8 cellular contexts compared by ENCODE assay signal in the genomic region with DNA sequence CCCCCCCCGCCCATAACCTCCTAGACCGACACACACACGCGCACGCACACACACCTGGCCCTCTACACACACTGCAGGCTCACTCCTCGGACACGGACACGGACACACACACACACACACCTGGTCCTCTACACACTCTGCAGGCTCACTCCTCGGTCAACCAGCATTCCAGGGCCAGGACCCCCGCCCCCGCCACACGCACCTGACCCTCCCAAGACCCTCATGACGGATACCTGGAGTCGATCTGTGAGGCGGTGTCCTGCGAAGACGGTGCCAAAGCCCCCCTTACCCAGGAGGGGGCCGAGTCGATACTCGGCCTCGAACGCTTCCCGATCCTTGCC. TPM values are rescaled to one million over a fixed set of nuclear protein-coding genes. Genes with fewer than 3 reads are reported as not detected.
A peak's percentile ranks its signal among the peaks of the same experiment; 100 is the strongest.
DNase-seq lines count a peak whose midpoint lies in the region; ATAC-seq and TF ChIP-seq lines count a peak whose summit lies in the region.

No MANE protein-coding gene starts in this region.

- intact Hi-C loops in HCT116 (cut with micrococcal nuclease) = loop anchor here (2.0 to 5.0 kb wide), 2 partner anchors 39 to 156 kb away; partner anchors contain the start of genes GLOD5 and OTUD5

- H3K79me2 ChIP-seq in HCT116 (ENCODE audit: insufficient read depth, low read length) = peaks cover 32% of the 10 kb centered on the region

- peaks cover 15% of the 10 kb centered on the region for H3K4me1 Mint-ChIP-seq in glutamatergic neuron (ENCODE audit: low read depth, unreplicated experiment)

- no peaks in the 10 kb centered on the region for H3K36me3 Mint-ChIP-seq in glutamatergic neuron (ENCODE audit: unreplicated experiment)

- no peaks in the 10 kb centered on the region for H4K20me1 ChIP-seq in HCT116 (ENCODE audit: insufficient read depth)

- peaks cover 5% of the 10 kb centered on the region for H3K27me3 Mint-ChIP-seq in glutamatergic neuron (ENCODE audit: unreplicated experiment)

- H3K27ac ChIP-seq in HCT116 (ENCODE audit: low read depth, low read length) (peak overlapping the region; percentile 78), VCaP (peak overlapping the region; percentile 52), skin epidermis (peak overlapping the region in 20 of 21 experiments; percentile 46 to 93 (median 80))

- TF ChIP-seq RAD21 in HCT116 (IDR thresholded peaks at IDR 0.05; ENCODE audit: low read depth) = no peak

- POLR2A ChIA-PET in HCT116 (lab: Charles Lee) = no interaction called here

- no peak overlapping the region for H3K27ac Mint-ChIP-seq in glutamatergic neuron (ENCODE audit: unreplicated experiment)

- peaks cover 5 to 19% of the 10 kb centered on the region in 2 experiments; a peak in 2 of 4 replicates for H3K4me1 ChIP-seq in HCT116 (ENCODE audit: control insufficient read depth in 1 of 2, insufficient read depth in 2 of 2, low read length in 2 of 2)

- peak overlapping the region; percentile 86 for H3K9ac ChIP-seq in HCT116 (ENCODE audit: low read length)

- peak; percentile 16 for ATAC-seq in HCT116
- ATAC-seq in GM18861 (IDR thresholded peaks at IDR 0.05; ENCODE audit: unreplicated experiment) = no peak
- no peak for ATAC-seq in HG02798 (IDR thresholded peaks at IDR 0.05; ENCODE audit: poor library complexity, unreplicated experiment)

- no peaks in the 10 kb centered on the region for H3K27me3 ChIP-seq in HCT116 (ENCODE audit: insufficient read depth, low read length)

- H2AFZ ChIP-seq in HCT116 (ENCODE audit: low read depth, low read length, poor library complexity, severe bottlenecking) = no peak overlapping the region

- H3K36me3 ChIP-seq in HCT116 (ENCODE audit: control insufficient read depth in 1 of 2, insufficient read depth in 2 of 2, low read length in 2 of 2) = peaks cover 7 to 12% of the 10 kb centered on the region in 2 experiments; a peak in 3 of 4 replicates

- H3K9me3 Mint-ChIP-seq in glutamatergic neuron (ENCODE audit: unreplicated experiment) = peaks cover 5% of the 10 kb centered on the region

- peak overlapping the region; percentile 63 to 69 for H3K4me3 ChIP-seq in HCT116 (replicated peaks in 1 of 2; ENCODE audit: low read depth in 1 of 2, low read length in 2 of 2)
- peak overlapping the region; percentile 28 to 64 (median 56) for H3K4me3 ChIP-seq in skin epidermis

- RAD21 ChIA-PET in HCT116 (lab: Charles Lee; ENCODE audit: low non-redundant PET in 1 of 2, low total read pairs in 2 of 2, uncharacterized antibody in 2 of 2, unreplicated experiment in 2 of 2) = no interaction called here

- no peak for TF ChIP-seq CTCF in HCT116 (IDR thresholded peaks at IDR 0.05 in 2 of 3, conservative IDR thresholded peaks at IDR 0.05 in 1 of 3; ENCODE audit: borderline replicate concordance in 1 of 3, insufficient read depth in 1 of 3, low read depth in 2 of 3, low read length in 2 of 3)
- TF ChIP-seq CTCF in VCaP (conservative IDR thresholded peaks at IDR 0.05) = no peak
- no peak for TF ChIP-seq CTCF in glutamatergic neuron (IDR thresholded peaks at IDR 0.05; ENCODE audit: partially characterized antibody, unreplicated experiment)

- H3K9me3 ChIP-seq in HCT116 (ENCODE audit: control insufficient read depth in 1 of 2, insufficient read depth in 1 of 2, low read depth in 1 of 2, low read length in 2 of 2) = no peaks in the 10 kb centered on the region

- TF ChIP-seq POLR2A in HCT116 (IDR thresholded peaks at IDR 0.05; ENCODE audit: borderline replicate concordance, extremely low read depth, insufficient read depth, insufficient read length) = no peak

- CTCF ChIA-PET in HCT116 (lab: Charles Lee) = no interaction called here

- no peak for DNase-seq in HCT116 (ENCODE audit: low read depth, low spot score)
- no peak for DNase-seq in glutamatergic neuron
- DNase-seq in SHP77 (lab: John Stamatoyannopoulos, UW) = no peak
- DNase-seq in kidney glomerular epithelial cell (lab: John Stamatoyannopoulos, UW) = no peak

- no TSS peak for BruUV-seq in HCT116 (replicated peaks; lab: Mats Ljungman, UMichigan)

- peak overlapping the region; percentile 79 for H3K4me2 ChIP-seq in HCT116 (ENCODE audit: low read length)

- H3K9me2 ChIP-seq in HCT116 (ENCODE audit: insufficient read depth) = no peaks in the 10 kb centered on the region

- H3K4me3 Mint-ChIP-seq in glutamatergic neuron (ENCODE audit: unreplicated experiment) = peak overlapping the region; percentile 89

TF ChIP-seq in HCT116, 20 proteins besides CTCF, POLR2A, EP300 and RAD21:
- TF ChIP-seq, protein P1, sequence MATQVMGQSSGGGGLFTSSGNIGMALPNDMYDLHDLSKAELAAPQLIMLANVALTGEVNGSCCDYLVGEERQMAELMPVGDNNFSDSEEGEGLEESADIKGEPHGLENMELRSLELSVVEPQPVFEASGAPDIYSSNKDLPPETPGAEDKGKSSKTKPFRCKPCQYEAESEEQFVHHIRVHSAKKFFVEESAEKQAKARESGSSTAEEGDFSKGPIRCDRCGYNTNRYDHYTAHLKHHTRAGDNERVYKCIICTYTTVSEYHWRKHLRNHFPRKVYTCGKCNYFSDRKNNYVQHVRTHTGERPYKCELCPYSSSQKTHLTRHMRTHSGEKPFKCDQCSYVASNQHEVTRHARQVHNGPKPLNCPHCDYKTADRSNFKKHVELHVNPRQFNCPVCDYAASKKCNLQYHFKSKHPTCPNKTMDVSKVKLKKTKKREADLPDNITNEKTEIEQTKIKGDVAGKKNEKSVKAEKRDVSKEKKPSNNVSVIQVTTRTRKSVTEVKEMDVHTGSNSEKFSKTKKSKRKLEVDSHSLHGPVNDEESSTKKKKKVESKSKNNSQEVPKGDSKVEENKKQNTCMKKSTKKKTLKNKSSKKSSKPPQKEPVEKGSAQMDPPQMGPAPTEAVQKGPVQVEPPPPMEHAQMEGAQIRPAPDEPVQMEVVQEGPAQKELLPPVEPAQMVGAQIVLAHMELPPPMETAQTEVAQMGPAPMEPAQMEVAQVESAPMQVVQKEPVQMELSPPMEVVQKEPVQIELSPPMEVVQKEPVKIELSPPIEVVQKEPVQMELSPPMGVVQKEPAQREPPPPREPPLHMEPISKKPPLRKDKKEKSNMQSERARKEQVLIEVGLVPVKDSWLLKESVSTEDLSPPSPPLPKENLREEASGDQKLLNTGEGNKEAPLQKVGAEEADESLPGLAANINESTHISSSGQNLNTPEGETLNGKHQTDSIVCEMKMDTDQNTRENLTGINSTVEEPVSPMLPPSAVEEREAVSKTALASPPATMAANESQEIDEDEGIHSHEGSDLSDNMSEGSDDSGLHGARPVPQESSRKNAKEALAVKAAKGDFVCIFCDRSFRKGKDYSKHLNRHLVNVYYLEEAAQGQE (IDR thresholded peaks at IDR 0.05; ENCODE audit: low read depth) = no peak
- TF ChIP-seq ZNF274 (IDR thresholded peaks at IDR 0.05; ENCODE audit: low read depth, low read length) (no peak), CEBPB (IDR thresholded peaks at IDR 0.05; ENCODE audit: low read depth) (no peak), EZH2 (IDR thresholded peaks at IDR 0.05) (no peak), ZFX (IDR thresholded peaks at IDR 0.05) (no peak), TCF7L2 (IDR thresholded peaks at IDR 0.05; ENCODE audit: borderline replicate concordance, extremely low read depth, insufficient read depth, insufficient read length) (no peak), EGR1 (IDR thresholded peaks at IDR 0.05; ENCODE audit: low read depth) (no peak), JUND (IDR thresholded peaks at IDR 0.05) (no peak), EZH2phosphoT487 (IDR thresholded peaks at IDR 0.05; ENCODE audit: borderline replicate concordance) (no peak), FOSL1 (IDR thresholded peaks at IDR 0.05; ENCODE audit: low read depth) (no peak), POLR2AphosphoS5 (IDR thresholded peaks at IDR 0.05; ENCODE audit: low read depth, low read length) (no peak), SP1 (IDR thresholded peaks at IDR 0.05; ENCODE audit: low read depth) (no peak)
- TF ChIP-seq, protein P2, sequence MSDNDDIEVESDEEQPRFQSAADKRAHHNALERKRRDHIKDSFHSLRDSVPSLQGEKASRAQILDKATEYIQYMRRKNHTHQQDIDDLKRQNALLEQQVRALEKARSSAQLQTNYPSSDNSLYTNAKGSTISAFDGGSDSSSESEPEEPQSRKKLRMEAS (IDR thresholded peaks at IDR 0.05) = no peak
- TF ChIP-seq, protein P3, sequence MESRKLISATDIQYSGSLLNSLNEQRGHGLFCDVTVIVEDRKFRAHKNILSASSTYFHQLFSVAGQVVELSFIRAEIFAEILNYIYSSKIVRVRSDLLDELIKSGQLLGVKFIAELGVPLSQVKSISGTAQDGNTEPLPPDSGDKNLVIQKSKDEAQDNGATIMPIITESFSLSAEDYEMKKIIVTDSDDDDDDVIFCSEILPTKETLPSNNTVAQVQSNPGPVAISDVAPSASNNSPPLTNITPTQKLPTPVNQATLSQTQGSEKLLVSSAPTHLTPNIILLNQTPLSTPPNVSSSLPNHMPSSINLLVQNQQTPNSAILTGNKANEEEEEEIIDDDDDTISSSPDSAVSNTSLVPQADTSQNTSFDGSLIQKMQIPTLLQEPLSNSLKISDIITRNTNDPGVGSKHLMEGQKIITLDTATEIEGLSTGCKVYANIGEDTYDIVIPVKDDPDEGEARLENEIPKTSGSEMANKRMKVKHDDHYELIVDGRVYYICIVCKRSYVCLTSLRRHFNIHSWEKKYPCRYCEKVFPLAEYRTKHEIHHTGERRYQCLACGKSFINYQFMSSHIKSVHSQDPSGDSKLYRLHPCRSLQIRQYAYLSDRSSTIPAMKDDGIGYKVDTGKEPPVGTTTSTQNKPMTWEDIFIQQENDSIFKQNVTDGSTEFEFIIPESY (IDR thresholded peaks at IDR 0.05; ENCODE audit: extremely low read depth, insufficient replicate concordance, low read length) = no peak

RNA-seq across cellular contexts. Expression of gene PIM2, which starts 0.6 kb away (rescaled TPM):
- total RNA-seq in HCT116 (2021; ENCODE audit: unreplicated experiment) (15.6 TPM), glutamatergic neuron (ENCODE audit: unreplicated experiment) (16.5 TPM)
- polyA plus RNA-seq in HCT116 (2012) = 11.0 and 12.4 TPM in 2 replicates

RNA-seq across cellular contexts. Expression of gene SLC35A2, which starts 6.8 kb away (rescaled TPM):
- 35.0 TPM for total RNA-seq in HCT116 (2021; ENCODE audit: unreplicated experiment)
- 29.2 and 34.0 TPM in 2 replicates for polyA plus RNA-seq in HCT116 (2012)
- 22.1 TPM for total RNA-seq in glutamatergic neuron (ENCODE audit: unreplicated experiment)

RNA-seq across cellular contexts. Expression of gene PQBP1, which starts 20.5 kb away (rescaled TPM):
- 67.1 TPM for total RNA-seq in HCT116 (2021; ENCODE audit: unreplicated experiment)
- polyA plus RNA-seq in HCT116 (2012) = 87.3 and 112 TPM in 2 replicates
- total RNA-seq in glutamatergic neuron (ENCODE audit: unreplicated experiment) = 120 TPM

RNA-seq across cellular contexts. Expression of gene TIMM17B, which starts 20.7 kb away (rescaled TPM):
- total RNA-seq in HCT116 (2021; ENCODE audit: unreplicated experiment) (41.7 TPM), glutamatergic neuron (ENCODE audit: unreplicated experiment) (71.8 TPM)
- 38.6 and 44.5 TPM in 2 replicates for polyA plus RNA-seq in HCT116 (2012)

RNA-seq across cellular contexts. Expression of gene OTUD5, which starts 39.1 kb away (rescaled TPM):
- total RNA-seq in HCT116 (2021; ENCODE audit: unreplicated experiment) (42.6 TPM), glutamatergic neuron (ENCODE audit: unreplicated experiment) (68.3 TPM)
- polyA plus RNA-seq in HCT116 (2012) = 48.8 and 53.0 TPM in 2 replicates
